In genomic region chr2:155157065-155157464, GRCh38 we compare ENCODE assay signal across 27 cellular contexts.
"Had no signal": no experiment of that assay in that cellular context is flagged by ENCODE, and none has a peak within 500 bp of the region (broad histone marks: within the 10 kb centered on the region; RNA-seq: fewer than 3 reads in every experiment).

No MANE protein-coding gene starts in this region.

- H3K9me3 ChIP-seq: pancreas, psoas muscle, right atrium auricular region, transverse colon had no signal

- H3K27ac ChIP-seq: foreskin keratinocyte, heart right ventricle, pancreas, psoas muscle, right atrium auricular region, transverse colon had no signal

- H3K9me3 Mint-ChIP-seq: activated T-helper 2 cell treated with anti-CD3 and anti-CD28 coated beads, Interferon-gamma antibody, Interleukin-2, Interleukin-4, amounts not matched to agents 10 μg/mL and 5 μg/mL and 100 μg/mL, durations not matched to agents 14 hours and 24 hours and 36 hours; nephron; T-helper 2 cell treated with Interferon-gamma antibody and Interleukin-4, amounts not matched to agents 5 μg/mL and 100 μg/mL, for 36 hours had no signal

- H3K27ac Mint-ChIP-seq: activated B cell treated with CpG ODN at 0.5 μM for 24 hours; activated CD4-positive, alpha-beta T cell treated with anti-CD3 and anti-CD28 coated beads for 36 hours; activated CD8-positive, alpha-beta memory T cell treated with anti-CD3 and anti-CD28 coated beads, Interleukin-2, amount 10 ng/mL, durations not matched to agents 7 days and 5 days; activated CD8-positive, alpha-beta T cell treated with anti-CD3 and anti-CD28 coated beads, Interleukin-2, amount 10 ng/mL, durations not matched to agents 7 days and 5 days; activated naive CD8-positive, alpha-beta T cell; activated T-helper 2 cell treated with anti-CD3 and anti-CD28 coated beads, Interferon-gamma antibody, Interleukin-2, Interleukin-4, amounts not matched to agents 10 μg/mL and 5 μg/mL and 100 μg/mL, durations not matched to agents 14 hours and 24 hours and 36 hours; endodermal cell; T-helper 2 cell treated with Interferon-gamma antibody and Interleukin-4, amounts not matched to agents 5 μg/mL and 100 μg/mL, for 36 hours had no signal

- H3K27me3 Mint-ChIP-seq: activated B cell treated with CpG ODN at 0.5 μM for 24 hours; activated CD4-positive, alpha-beta T cell treated with anti-CD3 and anti-CD28 coated beads for 36 hours; activated CD8-positive, alpha-beta memory T cell treated with anti-CD3 and anti-CD28 coated beads, Interleukin-2, amount 10 ng/mL, durations not matched to agents 7 days and 5 days; activated naive CD8-positive, alpha-beta T cell had no signal

- H3K4me3 ChIP-seq: heart right ventricle, pancreas, psoas muscle, right atrium auricular region, transverse colon had no signal

- DNase-seq: activated B cell treated with CpG ODN at 0.5 μM for 24 hours; activated CD4-positive, alpha-beta T cell treated with anti-CD3 and anti-CD28 coated beads for 36 hours; activated CD8-positive, alpha-beta memory T cell treated with anti-CD3 and anti-CD28 coated beads, Interleukin-2, amount 10 ng/mL, durations not matched to agents 7 days and 5 days; activated CD8-positive, alpha-beta T cell treated with anti-CD3 and anti-CD28 coated beads, Interleukin-2, amount 10 ng/mL, durations not matched to agents 7 days and 5 days; activated naive CD4-positive, alpha-beta T cell; activated T-cell treated with anti-CD3 and anti-CD28 coated beads, Interleukin-2, amount 50 U/mL, for 48 hours; aorta; caudate nucleus; cortex of kidney; endodermal cell; heart right ventricle; islet precursor cell; left ventricle myocardium superior; nucleus accumbens; pancreas; psoas muscle; stimulated activated CD4-positive, alpha-beta T cell treated with anti-CD3 and anti-CD28 coated beads, Interleukin-15, amount 100 ng/mL, for 24 hours; stimulated activated CD4-positive, alpha-beta T cell treated with anti-CD3 and anti-CD28 coated beads, Interleukin-2, amount 100 ng/mL, for 24 hours; stimulated activated naive CD4-positive, alpha-beta T cell; T-helper 1 cell; transverse colon had no signal

- FAIRE-seq: pancreas had no signal

- H3K27me3 ChIP-seq: foreskin keratinocyte, heart right ventricle, pancreas, right atrium auricular region, transverse colon had no signal

- H3K36me3 ChIP-seq: heart right ventricle, pancreas, right atrium auricular region, transverse colon had no signal

- H3K4me1 Mint-ChIP-seq: activated B cell treated with CpG ODN at 0.5 μM for 24 hours; activated CD4-positive, alpha-beta T cell treated with anti-CD3 and anti-CD28 coated beads for 36 hours; activated CD8-positive, alpha-beta memory T cell treated with anti-CD3 and anti-CD28 coated beads, Interleukin-2, amount 10 ng/mL, durations not matched to agents 7 days and 5 days; nephron had no signal

- H3K4me3 Mint-ChIP-seq: activated B cell treated with CpG ODN at 0.5 μM for 24 hours; activated CD4-positive, alpha-beta T cell treated with anti-CD3 and anti-CD28 coated beads for 36 hours; activated CD8-positive, alpha-beta memory T cell treated with anti-CD3 and anti-CD28 coated beads, Interleukin-2, amount 10 ng/mL, durations not matched to agents 7 days and 5 days; activated CD8-positive, alpha-beta T cell treated with anti-CD3 and anti-CD28 coated beads, Interleukin-2, amount 10 ng/mL, durations not matched to agents 7 days and 5 days; activated naive CD8-positive, alpha-beta T cell; endodermal cell; nephron; T-helper 2 cell treated with Interferon-gamma antibody and Interleukin-4, amounts not matched to agents 5 μg/mL and 100 μg/mL, for 36 hours had no signal

- H3K36me3 Mint-ChIP-seq: activated CD8-positive, alpha-beta memory T cell treated with anti-CD3 and anti-CD28 coated beads, Interleukin-2, amount 10 ng/mL, durations not matched to agents 7 days and 5 days; activated naive CD8-positive, alpha-beta T cell had no signal

- H3K4me1 ChIP-seq: foreskin keratinocyte, heart right ventricle, pancreas, psoas muscle, right atrium auricular region, transverse colon had no signal
